Comparison of ENCODE assay signal across 8 cellular contexts in genomic region chr6:26249709-26249958, GRCh38.
DNase-seq lines count a peak whose midpoint lies in the region; ATAC-seq lines count a peak whose summit lies in the region.

No MANE protein-coding gene starts in this region.

- H3K4me3 Mint-ChIP-seq in activated T-helper 2 cell treated with anti-CD3 and anti-CD28 coated beads, Interferon-gamma antibody, Interleukin-2, Interleukin-4, amounts not matched to agents 10 μg/mL and 5 μg/mL and 100 μg/mL, durations not matched to agents 14 hours and 24 hours and 36 hours (ENCODE audit: low read depth) = peak overlapping the region; percentile 92

- H3K9ac ChIP-seq in iPS-20b (ENCODE audit: low read depth, low read length) = peak overlapping the region; percentile 100
- peak overlapping the region in 1 of 2 donors; percentile 40 for H3K9ac ChIP-seq in stomach smooth muscle (ENCODE audit: low read length in 2 of 2)

- peak overlapping the region; percentile 95 for H3K4me3 ChIP-seq in iPS-20b (ENCODE audit: low read length)
- H3K4me3 ChIP-seq in stomach smooth muscle (ENCODE audit: low read length in 2 of 2) = peak overlapping the region; percentile 67 to 71

- H3K9me3 Mint-ChIP-seq in activated T-helper 2 cell treated with anti-CD3 and anti-CD28 coated beads, Interferon-gamma antibody, Interleukin-2, Interleukin-4, amounts not matched to agents 10 μg/mL and 5 μg/mL and 100 μg/mL, durations not matched to agents 14 hours and 24 hours and 36 hours = no peaks in the 10 kb centered on the region

- H3K27ac ChIP-seq in iPS-20b (ENCODE audit: low read length) = peak overlapping the region; percentile 100
- H3K27ac ChIP-seq in stomach smooth muscle (ENCODE audit: low read length) = peak overlapping the region; percentile 11

- peak overlapping the region; percentile 98 for H3K27ac Mint-ChIP-seq in activated T-helper 2 cell treated with anti-CD3 and anti-CD28 coated beads, Interferon-gamma antibody, Interleukin-2, Interleukin-4, amounts not matched to agents 10 μg/mL and 5 μg/mL and 100 μg/mL, durations not matched to agents 14 hours and 24 hours and 36 hours

- H3K27me3 ChIP-seq in iPS-20b (ENCODE audit: insufficient read depth, low read length) (no peaks in the 10 kb centered on the region), stomach smooth muscle (ENCODE audit: control insufficient read depth in 1 of 2, insufficient read depth in 2 of 2, low read length in 2 of 2) (peaks cover 39 to 40% of the 10 kb centered on the region in 2 donors)

- peaks cover 48% of the 10 kb centered on the region for H3K4me1 Mint-ChIP-seq in activated T-helper 2 cell treated with anti-CD3 and anti-CD28 coated beads, Interferon-gamma antibody, Interleukin-2, Interleukin-4, amounts not matched to agents 10 μg/mL and 5 μg/mL and 100 μg/mL, durations not matched to agents 14 hours and 24 hours and 36 hours (ENCODE audit: low read depth)

- intact Hi-C loops in activated T-helper 2 cell treated with anti-CD3 and anti-CD28 coated beads, Interferon-gamma antibody, Interleukin-2, Interleukin-4, amounts not matched to agents 10 μg/mL and 5 μg/mL and 100 μg/mL, durations not matched to agents 14 hours and 24 hours and 36 hours (cut with micrococcal nuclease) = no loop called here

- H3K27me3 Mint-ChIP-seq in activated T-helper 2 cell treated with anti-CD3 and anti-CD28 coated beads, Interferon-gamma antibody, Interleukin-2, Interleukin-4, amounts not matched to agents 10 μg/mL and 5 μg/mL and 100 μg/mL, durations not matched to agents 14 hours and 24 hours and 36 hours (ENCODE audit: low read depth) = no peaks in the 10 kb centered on the region

- H3K9me3 ChIP-seq in iPS-20b (ENCODE audit: insufficient read depth, low read depth, low read length) = no peaks in the 10 kb centered on the region
- no peaks in the 10 kb centered on the region for H3K9me3 ChIP-seq in stomach smooth muscle (ENCODE audit: control insufficient read depth in 2 of 2, low read length in 2 of 2)

- no peaks in the 10 kb centered on the region for H3K36me3 Mint-ChIP-seq in activated T-helper 2 cell treated with anti-CD3 and anti-CD28 coated beads, Interferon-gamma antibody, Interleukin-2, Interleukin-4, amounts not matched to agents 10 μg/mL and 5 μg/mL and 100 μg/mL, durations not matched to agents 14 hours and 24 hours and 36 hours (ENCODE audit: low read depth)

- H3K36me3 ChIP-seq in iPS-20b (ENCODE audit: insufficient read depth, low read depth, low read length) = no peaks in the 10 kb centered on the region
- H3K36me3 ChIP-seq in stomach smooth muscle (ENCODE audit: control insufficient read depth in 2 of 2, insufficient read depth in 2 of 2, low read length in 2 of 2) = no peaks in the 10 kb centered on the region

- H3K4me1 ChIP-seq in iPS-20b (ENCODE audit: insufficient read depth, low read length) (no peaks in the 10 kb centered on the region), stomach smooth muscle (ENCODE audit: control insufficient read depth, insufficient read depth, low read length) (peaks cover 6% of the 10 kb centered on the region)

- DNase-seq in CD1c-positive myeloid dendritic cell (ENCODE audit: extremely low spot score) (peak; percentile 48), NCI-H2107 treated with DMSO at 0.1 percent for 48 hours (lab: John Stamatoyannopoulos, UW; ENCODE audit: unreplicated experiment) (no peak)
- peak; percentile 60 for DNase-seq in activated T-helper 2 cell treated with anti-CD3 and anti-CD28 coated beads, Interferon-gamma antibody, Interleukin-2, Interleukin-4, amounts not matched to agents 10 μg/mL and 5 μg/mL and 100 μg/mL, durations not matched to agents 14 hours and 24 hours and 36 hours (ENCODE audit: low spot score)

- ATAC-seq in GM19025 (IDR thresholded peaks at IDR 0.05; ENCODE audit: low read depth, unreplicated experiment) (peak; percentile 13), HG03432 (IDR thresholded peaks at IDR 0.05; ENCODE audit: unreplicated experiment) (peak; percentile 19), GM18861 (IDR thresholded peaks at IDR 0.05; ENCODE audit: unreplicated experiment) (no peak)
